Comparison of ENCODE assay signal across 9 cellular contexts in genomic region chr2:58594175-58594574, GRCh38.
DNase-seq lines count a peak whose midpoint lies in the region; FAIRE-seq and TF ChIP-seq lines count a peak whose summit lies in the region.
"Had no signal": no experiment of that assay in that cellular context is flagged by ENCODE, and none has a peak within 500 bp of the region (broad histone marks: within the 10 kb centered on the region; RNA-seq: fewer than 3 reads in every experiment).

No MANE protein-coding gene starts in this region.

- no peaks in the 10 kb centered on the region for H3K9me1 ChIP-seq in endothelial cell of umbilical vein (replicated peaks; ENCODE audit: control insufficient read depth, extremely low read depth, insufficient read depth, low read length)

- peak; percentile 13; the same call in 1 of the 2 replicates for TF ChIP-seq CTCF in BJ (IDR thresholded peaks at IDR 0.05; ENCODE audit: insufficient read depth, low read depth, low read length)
- peak; percentile 23; the same call in 1 of the 2 replicates for TF ChIP-seq CTCF in GM12874 (IDR thresholded peaks at IDR 0.05; ENCODE audit: insufficient read depth, low read depth, low read length)
- TF ChIP-seq CTCF in endothelial cell of umbilical vein (IDR thresholded peaks at IDR 0.05; ENCODE audit: extremely low read depth in 1 of 2, insufficient read depth in 1 of 2, low read depth in 1 of 2, low read length in 2 of 2): peak; percentile 29 to 31
- no peak for TF ChIP-seq CTCF in uterus (IDR thresholded peaks at IDR 0.05)
- TF ChIP-seq CTCF in prostate gland (IDR thresholded peaks at IDR 0.05): no peak

- no peaks in the 10 kb centered on the region for H3K27me3 ChIP-seq in BJ (ENCODE audit: control insufficient read depth, insufficient read depth, low read length)
- H3K27me3 ChIP-seq in endothelial cell of umbilical vein (ENCODE audit: control insufficient read depth in 2 of 2, insufficient read depth in 2 of 2, low read length in 2 of 2): no peaks in the 10 kb centered on the region
- no peaks in the 10 kb centered on the region for H3K27me3 ChIP-seq in uterus
- H3K27me3 ChIP-seq in prostate gland (replicated peaks; ENCODE audit: insufficient read depth): no peaks in the 10 kb centered on the region

- no peak overlapping the region for H3K4me3 ChIP-seq in BJ (ENCODE audit: low read depth, low read length)
- H3K4me3 ChIP-seq in endothelial cell of umbilical vein (replicated peaks in 1 of 3; ENCODE audit: insufficient read depth in 1 of 3, low read depth in 1 of 3, low read length in 3 of 3): no peak overlapping the region
- H3K4me3 ChIP-seq in uterus: no peak overlapping the region
- H3K4me3 ChIP-seq in prostate gland: no peak overlapping the region

- TF ChIP-seq POLR2A in endothelial cell of umbilical vein (IDR thresholded peaks at IDR 0.05; ENCODE audit: low read depth, low read length) (no peak), uterus (IDR thresholded peaks at IDR 0.05) (no peak), prostate gland (IDR thresholded peaks at IDR 0.05) (no peak)

- intact Hi-C loops in endothelial cell of umbilical vein (cut with micrococcal nuclease): loop anchor here (2.0 kb wide), 1 partner anchor 41 kb away; no protein-coding TSS in a partner anchor
- intact Hi-C loops in uterus (cut with DNase I; ENCODE audit: low total_unique reads): no loop called here
- intact Hi-C loops in prostate gland (cut with DNase I): no loop called here

- no peaks in the 10 kb centered on the region for H3K79me2 ChIP-seq in endothelial cell of umbilical vein (ENCODE audit: control insufficient read depth, insufficient read depth, low read length)

- dilution Hi-C loops in endothelial cell of umbilical vein (cut with MboI; ENCODE audit: extremely low pct_ligation_motif_present, low sequenced_read_pairs): no loop called here

- H3K27ac ChIP-seq in endothelial cell of umbilical vein (ENCODE audit: insufficient read depth, low read depth, low read length) (no peak overlapping the region), uterus (no peak overlapping the region), prostate gland (no peak overlapping the region)

- H2AFZ ChIP-seq in endothelial cell of umbilical vein (ENCODE audit: low read depth, low read length): peak overlapping the region; percentile 41

- DNase-seq in BJ (ENCODE audit: low read depth): no peak
- peak; percentile 32 for DNase-seq in NCI-H2171 (lab: John Stamatoyannopoulos, UW)
- DNase-seq in endothelial cell of umbilical vein (ENCODE audit: low read depth, low spot score): no peak
- DNase-seq in HK-2 (ENCODE audit: unreplicated experiment): no peak
- DNase-seq in NCI-H446 treated with DMSO at 0.1 percent for 48 hours (lab: John Stamatoyannopoulos, UW): no peak
- DNase-seq in uterus: no peak
- DNase-seq in prostate gland (ENCODE audit: low spot score): no peak
- DNase-seq: immature natural killer cell had no signal

- no peak for FAIRE-seq in endothelial cell of umbilical vein (lab: Jason Lieb, UNC)

- H4K20me1 ChIP-seq in endothelial cell of umbilical vein (replicated peaks; ENCODE audit: control insufficient read depth, extremely low read depth, insufficient read depth, low read length): no peaks in the 10 kb centered on the region

- CTCF ChIA-PET in BJ (lab: Yijun Ruan, JAX): no interaction called here
- CTCF ChIA-PET in endothelial cell of umbilical vein (lab: Charles Lee): interaction anchor here (0.8 to 2.9 kb wide), 12 partner anchors 8 to 92 kb away, joined by 3 to 13 read pairs (median 3); no protein-coding TSS in a partner anchor

- WGBS in prostate gland: 40% methylated on average over 4 of the region's 4 CpGs

- no peak overlapping the region for H3K4me2 ChIP-seq in endothelial cell of umbilical vein (ENCODE audit: insufficient read depth, low read length)

- POLR2A ChIA-PET in BJ (lab: Charles Lee): no interaction called here
- POLR2A ChIA-PET in endothelial cell of umbilical vein (lab: Charles Lee): no interaction called here

- H3K4me1 ChIP-seq in endothelial cell of umbilical vein (ENCODE audit: control insufficient read depth, extremely low read depth, insufficient read depth, low read length) (no peaks in the 10 kb centered on the region), uterus (no peaks in the 10 kb centered on the region), prostate gland (replicated peaks) (no peaks in the 10 kb centered on the region)

- H3K9me3 ChIP-seq in endothelial cell of umbilical vein (replicated peaks; ENCODE audit: control insufficient read depth, insufficient read depth, low read length) (no peaks in the 10 kb centered on the region), uterus (no peaks in the 10 kb centered on the region), prostate gland (no peaks in the 10 kb centered on the region)

- H3K9ac ChIP-seq in endothelial cell of umbilical vein (replicated peaks; ENCODE audit: extremely low read depth, insufficient read depth, low read length): no peak overlapping the region

- no TSS peak for BruUV-seq in endothelial cell of umbilical vein (replicated peaks; lab: Mats Ljungman, UMichigan)

- H3K36me3 ChIP-seq in BJ (ENCODE audit: control insufficient read depth, insufficient read depth, low read length) (no peaks in the 10 kb centered on the region), endothelial cell of umbilical vein (ENCODE audit: control insufficient read depth in 2 of 2, extremely low read depth in 1 of 2, insufficient read depth in 2 of 2, low read length in 2 of 2) (no peaks in the 10 kb centered on the region), uterus (no peaks in the 10 kb centered on the region), prostate gland (no peaks in the 10 kb centered on the region)

TF ChIP-seq in endothelial cell of umbilical vein, 7 proteins besides CTCF, POLR2A, EP300 and RAD21:
- TF ChIP-seq MAX (IDR thresholded peaks at IDR 0.05; ENCODE audit: insufficient read depth, insufficient read length) (no peak), MYC (IDR thresholded peaks at IDR 0.05; ENCODE audit: low read depth, low read length) (no peak), GATA2 (IDR thresholded peaks at IDR 0.05; ENCODE audit: insufficient read depth, insufficient read length, low read depth, low read length) (no peak), POLR2AphosphoS5 (IDR thresholded peaks at IDR 0.05; ENCODE audit: insufficient read depth, low read depth, low read length) (no peak), FOS (IDR thresholded peaks at IDR 0.05; ENCODE audit: borderline replicate concordance, insufficient read depth, low read length) (no peak), JUN (IDR thresholded peaks at IDR 0.05; ENCODE audit: borderline replicate concordance, insufficient read depth, insufficient read length, low read depth) (no peak), EZH2 (IDR thresholded peaks at IDR 0.05; ENCODE audit: borderline replicate concordance, low read depth, low read length, severe bottlenecking) (no peak)
TF ChIP-seq in endothelial cell of umbilical vein: peak in this region for 0.

Comparison
In these comparisons a context has a peak if more than half of its experiments do, and no peak if none do; other contexts are left out.
1. CTCF ChIP-seq: peak in BJ (single experiment), GM12874 (single experiment) and endothelial cell of umbilical vein (2 of 2); none in uterus (0 of 4) and prostate gland (0 of 4).